Comparison of ENCODE assay signal across 7 cellular contexts in genomic region chr15:57010724-57011123, GRCh38.
"Had no signal": no experiment of that assay in that cellular context is flagged by ENCODE, and none has a peak within 500 bp of the region (broad histone marks: within the 10 kb centered on the region; RNA-seq: fewer than 3 reads in every experiment).

No MANE protein-coding gene starts in this region.

- H3K27me3 Mint-ChIP-seq: IgD-negative memory B cell had no signal

- ATAC-seq: HepG2 had no signal

- H3K9me3 Mint-ChIP-seq: H9, IgD-negative memory B cell had no signal

- H3K4me3 Mint-ChIP-seq: H9, IgD-negative memory B cell had no signal

- H3K27ac ChIP-seq: GM23248, HL-60 had no signal

- H2AFZ ChIP-seq: GM23248 had no signal

- DNase-seq: GM23248, H9, HCEC 1CT, KBM-7 had no signal

- H3K9ac ChIP-seq: GM23248 had no signal

- H3K4me3 ChIP-seq: GM23248 had no signal
